In the genomic region with DNA sequence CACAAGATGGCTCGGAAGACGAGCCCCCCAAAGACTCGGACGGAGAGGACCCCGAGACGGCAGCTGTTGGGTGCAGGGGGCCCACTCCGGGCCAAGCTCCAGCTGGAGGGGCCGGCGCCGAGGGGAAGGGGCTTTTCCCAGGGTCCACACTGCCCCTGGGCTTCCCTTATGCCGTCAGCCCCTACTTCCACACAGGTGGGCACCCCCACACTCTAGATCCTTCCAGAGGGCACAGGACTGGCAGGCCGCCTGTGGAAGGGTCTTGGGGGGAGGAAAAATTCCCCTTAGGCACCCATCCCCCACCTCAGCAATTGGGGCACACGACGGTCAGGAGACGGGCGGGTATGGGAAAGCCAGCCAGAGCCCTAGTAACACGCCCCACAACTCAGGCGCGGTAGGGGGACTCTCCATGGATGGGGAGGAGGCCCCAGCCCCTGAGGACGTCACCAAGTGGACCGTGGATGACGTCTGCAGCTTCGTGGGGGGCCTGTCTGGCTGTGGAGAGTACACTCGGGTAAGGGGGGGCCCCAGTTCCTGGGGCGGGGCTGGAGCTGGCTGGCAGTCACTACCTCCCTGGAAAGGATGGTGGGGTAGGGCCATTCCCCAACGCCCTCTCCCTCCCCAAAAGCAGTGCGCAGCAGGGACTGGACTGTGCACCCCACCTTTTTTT, we compare ENCODE assay signal across 1 cellular context.
TF ChIP-seq lines count a peak whose summit lies in the region.

No MANE protein-coding gene starts in this region.

TF ChIP-seq in K562, 482 proteins besides CTCF, POLR2A, EP300 and RAD21:
- TF ChIP-seq MAFK (IDR thresholded peaks at IDR 0.05; ENCODE audit: low read length) = no peak
- TF ChIP-seq ATF7 (IDR thresholded peaks at IDR 0.05) = 0 out of 2 replicates have a peak, but pooled peaks have one; percentile 19
- no peak for TF ChIP-seq MXI1 (IDR thresholded peaks at IDR 0.05; ENCODE audit: low read depth, low read length)
- peak; percentile 50; the same call in 1 of the 2 replicates for TF ChIP-seq RBFOX2 (IDR thresholded peaks at IDR 0.05; ENCODE audit: low read depth, low read length)
- TF ChIP-seq ATF1 (CRISPR knock-in tag; IDR thresholded peaks at IDR 0.05) = no peak
- TF ChIP-seq ATF1 (tag; IDR thresholded peaks at IDR 0.05) = peak; percentile 62
- TF ChIP-seq JUNB (CRISPR knock-in tag; conservative IDR thresholded peaks at IDR 0.05) = no peak
- TF ChIP-seq, protein P1, sequence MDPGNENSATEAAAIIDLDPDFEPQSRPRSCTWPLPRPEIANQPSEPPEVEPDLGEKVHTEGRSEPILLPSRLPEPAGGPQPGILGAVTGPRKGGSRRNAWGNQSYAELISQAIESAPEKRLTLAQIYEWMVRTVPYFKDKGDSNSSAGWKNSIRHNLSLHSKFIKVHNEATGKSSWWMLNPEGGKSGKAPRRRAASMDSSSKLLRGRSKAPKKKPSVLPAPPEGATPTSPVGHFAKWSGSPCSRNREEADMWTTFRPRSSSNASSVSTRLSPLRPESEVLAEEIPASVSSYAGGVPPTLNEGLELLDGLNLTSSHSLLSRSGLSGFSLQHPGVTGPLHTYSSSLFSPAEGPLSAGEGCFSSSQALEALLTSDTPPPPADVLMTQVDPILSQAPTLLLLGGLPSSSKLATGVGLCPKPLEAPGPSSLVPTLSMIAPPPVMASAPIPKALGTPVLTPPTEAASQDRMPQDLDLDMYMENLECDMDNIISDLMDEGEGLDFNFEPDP (CRISPR knock-in tag; IDR thresholded peaks at IDR 0.05) = no peak
- TF ChIP-seq SP2 (IDR thresholded peaks at IDR 0.05; ENCODE audit: extremely low read depth, low read depth, low read length, poor library complexity, severe bottlenecking) = no peak
- TF ChIP-seq CREM (IDR thresholded peaks at IDR 0.05; ENCODE audit: low read depth) = peak; percentile 74
- TF ChIP-seq, protein P2, sequence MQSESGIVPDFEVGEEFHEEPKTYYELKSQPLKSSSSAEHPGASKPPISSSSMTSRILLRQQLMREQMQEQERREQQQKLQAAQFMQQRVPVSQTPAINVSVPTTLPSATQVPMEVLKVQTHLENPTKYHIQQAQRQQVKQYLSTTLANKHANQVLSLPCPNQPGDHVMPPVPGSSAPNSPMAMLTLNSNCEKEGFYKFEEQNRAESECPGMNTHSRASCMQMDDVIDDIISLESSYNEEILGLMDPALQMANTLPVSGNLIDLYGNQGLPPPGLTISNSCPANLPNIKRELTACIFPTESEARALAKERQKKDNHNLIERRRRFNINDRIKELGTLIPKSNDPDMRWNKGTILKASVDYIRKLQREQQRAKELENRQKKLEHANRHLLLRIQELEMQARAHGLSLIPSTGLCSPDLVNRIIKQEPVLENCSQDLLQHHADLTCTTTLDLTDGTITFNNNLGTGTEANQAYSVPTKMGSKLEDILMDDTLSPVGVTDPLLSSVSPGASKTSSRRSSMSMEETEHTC (IDR thresholded peaks at IDR 0.05) = no peak
- TF ChIP-seq POLR2G (IDR thresholded peaks at IDR 0.05; ENCODE audit: low read depth, low read length) = peak; percentile 75
- TF ChIP-seq ZKSCAN1 (IDR thresholded peaks at IDR 0.05; ENCODE audit: low read depth, low read length) = 0 out of 2 replicates have a peak, but pooled peaks have one; percentile 6
- TF ChIP-seq, protein P3, sequence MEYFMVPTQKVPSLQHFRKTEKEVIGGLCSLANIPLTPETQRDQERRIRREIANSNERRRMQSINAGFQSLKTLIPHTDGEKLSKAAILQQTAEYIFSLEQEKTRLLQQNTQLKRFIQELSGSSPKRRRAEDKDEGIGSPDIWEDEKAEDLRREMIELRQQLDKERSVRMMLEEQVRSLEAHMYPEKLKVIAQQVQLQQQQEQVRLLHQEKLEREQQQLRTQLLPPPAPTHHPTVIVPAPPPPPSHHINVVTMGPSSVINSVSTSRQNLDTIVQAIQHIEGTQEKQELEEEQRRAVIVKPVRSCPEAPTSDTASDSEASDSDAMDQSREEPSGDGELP (CRISPR knock-in tag; IDR thresholded peaks at IDR 0.05; ENCODE audit: borderline replicate concordance) = 0 out of 2 replicates have a peak, but pooled peaks have one; percentile 34
- TF ChIP-seq, protein P4, sequence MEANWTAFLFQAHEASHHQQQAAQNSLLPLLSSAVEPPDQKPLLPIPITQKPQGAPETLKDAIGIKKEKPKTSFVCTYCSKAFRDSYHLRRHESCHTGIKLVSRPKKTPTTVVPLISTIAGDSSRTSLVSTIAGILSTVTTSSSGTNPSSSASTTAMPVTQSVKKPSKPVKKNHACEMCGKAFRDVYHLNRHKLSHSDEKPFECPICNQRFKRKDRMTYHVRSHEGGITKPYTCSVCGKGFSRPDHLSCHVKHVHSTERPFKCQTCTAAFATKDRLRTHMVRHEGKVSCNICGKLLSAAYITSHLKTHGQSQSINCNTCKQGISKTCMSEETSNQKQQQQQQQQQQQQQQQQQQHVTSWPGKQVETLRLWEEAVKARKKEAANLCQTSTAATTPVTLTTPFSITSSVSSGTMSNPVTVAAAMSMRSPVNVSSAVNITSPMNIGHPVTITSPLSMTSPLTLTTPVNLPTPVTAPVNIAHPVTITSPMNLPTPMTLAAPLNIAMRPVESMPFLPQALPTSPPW (CRISPR knock-in tag; IDR thresholded peaks at IDR 0.05) = 0 out of 2 replicates have a peak, but pooled peaks have one; percentile 19
- TF ChIP-seq JUN (IDR thresholded peaks at IDR 0.05; ENCODE audit: borderline replicate concordance, low read depth, low read length) = no peak
- 0 out of 2 replicates have a peak, but pooled peaks have one; percentile 22 for TF ChIP-seq JUN (CRISPR knock-in tag; IDR thresholded peaks at IDR 0.05; ENCODE audit: borderline replicate concordance)
- peak; percentile 60; the same call in 1 of the 2 replicates for TF ChIP-seq MYNN (IDR thresholded peaks at IDR 0.05)
- no peak for TF ChIP-seq MYNN (CRISPR knock-in tag; IDR thresholded peaks at IDR 0.05)
- TF ChIP-seq, protein P5, sequence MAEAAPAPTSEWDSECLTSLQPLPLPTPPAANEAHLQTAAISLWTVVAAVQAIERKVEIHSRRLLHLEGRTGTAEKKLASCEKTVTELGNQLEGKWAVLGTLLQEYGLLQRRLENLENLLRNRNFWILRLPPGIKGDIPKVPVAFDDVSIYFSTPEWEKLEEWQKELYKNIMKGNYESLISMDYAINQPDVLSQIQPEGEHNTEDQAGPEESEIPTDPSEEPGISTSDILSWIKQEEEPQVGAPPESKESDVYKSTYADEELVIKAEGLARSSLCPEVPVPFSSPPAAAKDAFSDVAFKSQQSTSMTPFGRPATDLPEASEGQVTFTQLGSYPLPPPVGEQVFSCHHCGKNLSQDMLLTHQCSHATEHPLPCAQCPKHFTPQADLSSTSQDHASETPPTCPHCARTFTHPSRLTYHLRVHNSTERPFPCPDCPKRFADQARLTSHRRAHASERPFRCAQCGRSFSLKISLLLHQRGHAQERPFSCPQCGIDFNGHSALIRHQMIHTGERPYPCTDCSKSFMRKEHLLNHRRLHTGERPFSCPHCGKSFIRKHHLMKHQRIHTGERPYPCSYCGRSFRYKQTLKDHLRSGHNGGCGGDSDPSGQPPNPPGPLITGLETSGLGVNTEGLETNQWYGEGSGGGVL (CRISPR knock-in tag; IDR thresholded peaks at IDR 0.05) = no peak
- no peak for TF ChIP-seq MTA3 (IDR thresholded peaks at IDR 0.05; ENCODE audit: borderline replicate concordance)
- 0 out of 2 replicates have a peak, but pooled peaks have one; percentile 12 for TF ChIP-seq SRSF1 (IDR thresholded peaks at IDR 0.05; ENCODE audit: low read depth, low read length)
- TF ChIP-seq CREB1 (IDR thresholded peaks at IDR 0.05) = peak; percentile 54; the same call in 1 of the 2 replicates
- TF ChIP-seq CREB1 (CRISPR knock-in tag; IDR thresholded peaks at IDR 0.05) = peak; percentile 47; the same call in 1 of the 2 replicates
- peak; percentile 37 for TF ChIP-seq CHD2 (IDR thresholded peaks at IDR 0.05; ENCODE audit: low read depth, low read length)
- 0 out of 2 replicates have a peak, but pooled peaks have one; percentile 28 for TF ChIP-seq XRCC5 (IDR thresholded peaks at IDR 0.05; ENCODE audit: low read depth, low read length)
- peak; percentile 77 for TF ChIP-seq SUPT5H (IDR thresholded peaks at IDR 0.05)
- 0 out of 2 replicates have a peak, but pooled peaks have one; percentile 12 for TF ChIP-seq SMC3 (conservative IDR thresholded peaks at IDR 0.05; ENCODE audit: insufficient read depth, low read depth, low read length)
- no peak for TF ChIP-seq TFAM (CRISPR knock-in tag; conservative IDR thresholded peaks at IDR 0.05)
- peak; percentile 88 for TF ChIP-seq POLR2AphosphoS2 (IDR thresholded peaks at IDR 0.05; ENCODE audit: low read length)
- TF ChIP-seq ZNF384 (IDR thresholded peaks at IDR 0.05; ENCODE audit: low read depth, low read length) = 0 out of 2 replicates have a peak, but pooled peaks have one; percentile 4
- TF ChIP-seq, protein P6, sequence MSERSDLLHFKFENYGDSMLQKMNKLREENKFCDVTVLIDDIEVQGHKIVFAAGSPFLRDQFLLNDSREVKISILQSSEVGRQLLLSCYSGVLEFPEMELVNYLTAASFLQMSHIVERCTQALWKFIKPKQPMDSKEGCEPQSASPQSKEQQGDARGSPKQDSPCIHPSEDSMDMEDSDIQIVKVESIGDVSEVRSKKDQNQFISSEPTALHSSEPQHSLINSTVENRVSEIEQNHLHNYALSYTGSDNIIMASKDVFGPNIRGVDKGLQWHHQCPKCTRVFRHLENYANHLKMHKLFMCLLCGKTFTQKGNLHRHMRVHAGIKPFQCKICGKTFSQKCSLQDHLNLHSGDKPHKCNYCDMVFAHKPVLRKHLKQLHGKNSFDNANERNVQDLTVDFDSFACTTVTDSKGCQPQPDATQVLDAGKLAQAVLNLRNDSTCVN (CRISPR knock-in tag; IDR thresholded peaks at IDR 0.05) = 0 out of 2 replicates have a peak, but pooled peaks have one; percentile 18
- peak; percentile 37 for TF ChIP-seq PCBP1 (IDR thresholded peaks at IDR 0.05; ENCODE audit: low read depth, low read length, poor library complexity, severe bottlenecking)
- TF ChIP-seq, protein P7, sequence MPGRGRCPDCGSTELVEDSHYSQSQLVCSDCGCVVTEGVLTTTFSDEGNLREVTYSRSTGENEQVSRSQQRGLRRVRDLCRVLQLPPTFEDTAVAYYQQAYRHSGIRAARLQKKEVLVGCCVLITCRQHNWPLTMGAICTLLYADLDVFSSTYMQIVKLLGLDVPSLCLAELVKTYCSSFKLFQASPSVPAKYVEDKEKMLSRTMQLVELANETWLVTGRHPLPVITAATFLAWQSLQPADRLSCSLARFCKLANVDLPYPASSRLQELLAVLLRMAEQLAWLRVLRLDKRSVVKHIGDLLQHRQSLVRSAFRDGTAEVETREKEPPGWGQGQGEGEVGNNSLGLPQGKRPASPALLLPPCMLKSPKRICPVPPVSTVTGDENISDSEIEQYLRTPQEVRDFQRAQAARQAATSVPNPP (IDR thresholded peaks at IDR 0.05; ENCODE audit: borderline replicate concordance, insufficient read depth, insufficient read length) = no peak
- TF ChIP-seq MBD2 (IDR thresholded peaks at IDR 0.05; ENCODE audit: borderline replicate concordance, low read depth) = peak; percentile 20; the same call in 1 of the 2 replicates
- TF ChIP-seq PTBP1 (IDR thresholded peaks at IDR 0.05; ENCODE audit: low read depth, low read length) = peak; percentile 50; the same call in 1 of the 2 replicates
